Comparison of ENCODE assay signal across 8 cellular contexts in the genomic region with DNA sequence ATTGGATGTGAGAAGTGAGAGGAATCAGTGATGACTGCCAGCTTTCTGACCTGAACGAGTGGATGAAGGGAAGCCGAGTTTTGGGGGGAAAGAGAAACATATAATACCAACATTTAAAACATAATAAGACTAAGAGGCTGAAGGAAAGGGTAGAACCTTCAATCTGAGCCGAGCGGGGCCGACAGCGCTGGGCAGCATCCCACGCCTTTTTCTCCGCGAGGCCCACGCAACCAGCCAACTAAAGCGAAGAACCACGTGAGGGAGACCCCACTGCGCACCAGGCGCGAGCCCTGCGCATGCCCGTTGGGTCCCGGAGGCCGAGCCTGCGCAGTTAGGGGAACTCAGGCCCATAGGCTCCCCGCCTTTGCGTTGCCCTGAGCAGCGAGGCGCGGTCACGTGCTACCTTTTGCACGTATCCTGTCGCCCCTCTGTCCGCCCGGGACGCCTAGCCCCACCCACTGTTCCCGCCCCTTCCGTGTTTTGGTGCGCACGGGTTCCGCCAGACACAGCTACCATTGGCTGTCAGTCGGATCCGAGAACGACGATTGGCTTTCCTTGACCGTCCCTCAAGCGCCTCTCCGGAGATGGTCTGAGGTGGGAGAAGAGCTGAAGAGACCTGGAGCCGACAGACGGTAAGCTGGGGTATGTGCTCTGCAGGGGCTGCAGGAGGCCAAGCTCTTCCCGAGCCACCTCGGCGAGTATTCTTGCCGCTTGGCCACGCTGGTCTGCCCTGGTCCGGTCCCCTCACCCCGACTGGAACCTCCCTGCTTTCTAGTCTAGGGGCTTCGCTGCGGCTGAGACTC. TPM values are rescaled to one million over a fixed set of nuclear protein-coding genes. Genes with fewer than 3 reads are reported as not detected.
DNase-seq lines count a peak whose midpoint lies in the region; ATAC-seq and TF ChIP-seq lines count a peak whose summit lies in the region.

A gene with protein sequence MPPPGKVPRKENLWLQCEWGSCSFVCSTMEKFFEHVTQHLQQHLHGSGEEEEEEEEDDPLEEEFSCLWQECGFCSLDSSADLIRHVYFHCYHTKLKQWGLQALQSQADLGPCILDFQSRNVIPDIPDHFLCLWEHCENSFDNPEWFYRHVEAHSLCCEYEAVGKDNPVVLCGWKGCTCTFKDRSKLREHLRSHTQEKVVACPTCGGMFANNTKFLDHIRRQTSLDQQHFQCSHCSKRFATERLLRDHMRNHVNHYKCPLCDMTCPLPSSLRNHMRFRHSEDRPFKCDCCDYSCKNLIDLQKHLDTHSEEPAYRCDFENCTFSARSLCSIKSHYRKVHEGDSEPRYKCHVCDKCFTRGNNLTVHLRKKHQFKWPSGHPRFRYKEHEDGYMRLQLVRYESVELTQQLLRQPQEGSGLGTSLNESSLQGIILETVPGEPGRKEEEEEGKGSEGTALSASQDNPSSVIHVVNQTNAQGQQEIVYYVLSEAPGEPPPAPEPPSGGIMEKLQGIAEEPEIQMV (plus strand): TSS at position 573 of the 803 bp plus-strand sequence. CDS start 5,365 bp downstream, outside the sequence.

- peak within 1 kb of the TSS; percentile 85 for H3K4me2 ChIP-seq in DND-41 (ENCODE audit: insufficient read depth, low read length)
- peak within 1 kb of the TSS; percentile 99 for H3K4me2 ChIP-seq in GM23248 (ENCODE audit: unreplicated experiment)

- peaks cover 36% of the 10 kb centered on the region for H3K4me1 Mint-ChIP-seq in activated T-helper 1 cell treated with anti-CD3 and anti-CD28 coated beads, Interleukin-12 subunit alpha, Interleukin-12 subunit beta, Interleukin-2, Interleukin-4 antibody, amounts not matched to agents 30 ng/mL and 10 ng/mL and 1 ng/mL, durations not matched to agents 14 hours and 24 hours and 36 hours (ENCODE audit: low read depth)

- no peaks in the 10 kb centered on the region for H3K9me2 ChIP-seq in GM23248 (ENCODE audit: insufficient read depth)

- peak within 1 kb of the TSS; percentile 98 for H3K4me3 Mint-ChIP-seq in activated T-helper 1 cell treated with anti-CD3 and anti-CD28 coated beads, Interleukin-12 subunit alpha, Interleukin-12 subunit beta, Interleukin-2, Interleukin-4 antibody, amounts not matched to agents 30 ng/mL and 10 ng/mL and 1 ng/mL, durations not matched to agents 14 hours and 24 hours and 36 hours

- H3K27me3 ChIP-seq in DND-41 (ENCODE audit: insufficient read depth, low read length, poor library complexity) (no peaks in the 10 kb centered on the region), GM23248 (replicated peaks; ENCODE audit: insufficient read depth) (no peaks in the 10 kb centered on the region), esophagus squamous epithelium (no peaks in the 10 kb centered on the region)

- no peaks in the 10 kb centered on the region for H3K9me3 Mint-ChIP-seq in activated T-helper 1 cell treated with anti-CD3 and anti-CD28 coated beads, Interleukin-12 subunit alpha, Interleukin-12 subunit beta, Interleukin-2, Interleukin-4 antibody, amounts not matched to agents 30 ng/mL and 10 ng/mL and 1 ng/mL, durations not matched to agents 14 hours and 24 hours and 36 hours

- peak in 3 of 4 donors; percentile 54 to 66 (median 55) for TF ChIP-seq POLR2A in esophagus squamous epithelium (IDR thresholded peaks at IDR 0.05)

- H3K4me3 ChIP-seq in DND-41 (ENCODE audit: low read depth in 1 of 2, low read length in 2 of 2), result peak within 1 kb of the TSS; percentile 40 to 86
- H3K4me3 ChIP-seq in GM23248, result peak within 1 kb of the TSS; percentile 96
- H3K4me3 ChIP-seq in esophagus squamous epithelium, result peak within 1 kb of the TSS; percentile 73 to 81 (median 80)

- WGBS in GM23248 (ENCODE audit: low coverage in 1 of 2, low lambda C conversion rate in 2 of 2, missing lambda C conversion rate in 2 of 2), 2 experiments, result 1 to 2% methylated on average over 43 to 54 of the region's 54 CpGs
- 0% methylated on average over 22 to 23 of the region's 54 CpGs for WGBS in esophagus squamous epithelium, 2 donors

- H3K4me1 ChIP-seq in DND-41 (ENCODE audit: insufficient read depth, low read length) (peaks cover 26% of the 10 kb centered on the region), GM23248 (ENCODE audit: insufficient read depth) (peaks cover 7% of the 10 kb centered on the region), esophagus squamous epithelium (peaks cover 13 to 28% (median 27%) of the 10 kb centered on the region in 3 donors)

- ATAC-seq in DND-41 (ENCODE audit: insufficient read depth, low read depth), result peak; percentile 94

- H3K9ac ChIP-seq in DND-41 (ENCODE audit: low read depth, low read length) (peak within 1 kb of the TSS; percentile 68), GM23248 (peak within 1 kb of the TSS; percentile 84)

- peaks cover 11% of the 10 kb centered on the region for H3F3A ChIP-seq in GM23248 (ENCODE audit: insufficient read depth)

- no peaks in the 10 kb centered on the region for H3K27me3 Mint-ChIP-seq in activated T-helper 1 cell treated with anti-CD3 and anti-CD28 coated beads, Interleukin-12 subunit alpha, Interleukin-12 subunit beta, Interleukin-2, Interleukin-4 antibody, amounts not matched to agents 30 ng/mL and 10 ng/mL and 1 ng/mL, durations not matched to agents 14 hours and 24 hours and 36 hours (ENCODE audit: insufficient read depth)

- H4K20me1 ChIP-seq in DND-41 (ENCODE audit: insufficient read depth, low read length) (peaks cover 7% of the 10 kb centered on the region; the same call in 1 of the 2 replicates), GM23248 (ENCODE audit: insufficient read depth) (no peaks in the 10 kb centered on the region)

- H2AFZ ChIP-seq in DND-41 (ENCODE audit: low read depth, low read length) (peak within 1 kb of the TSS; percentile 84), GM23248 (peak within 1 kb of the TSS; percentile 91)

- peaks cover 23% of the 10 kb centered on the region for H3K36me3 Mint-ChIP-seq in activated T-helper 1 cell treated with anti-CD3 and anti-CD28 coated beads, Interleukin-12 subunit alpha, Interleukin-12 subunit beta, Interleukin-2, Interleukin-4 antibody, amounts not matched to agents 30 ng/mL and 10 ng/mL and 1 ng/mL, durations not matched to agents 14 hours and 24 hours and 36 hours (ENCODE audit: low read depth)

- DNase-seq in DND-41 (peak; percentile 100), GM23248 (peak; percentile 100), Kasumi-1 (lab: John Stamatoyannopoulos, UW) (peak; percentile 98 to 99), RPMI7951 (ENCODE audit: low read depth) (peak; percentile 99), esophagus squamous epithelium (lab: John Stamatoyannopoulos, UW) (peak; percentile 97), myocyte (ENCODE audit: low read depth) (peak; percentile 99)
- DNase-seq in activated T-helper 1 cell treated with anti-CD3 and anti-CD28 coated beads, Interleukin-12 subunit alpha, Interleukin-12 subunit beta, Interleukin-2, Interleukin-4 antibody, amounts not matched to agents 30 ng/mL and 10 ng/mL and 1 ng/mL, durations not matched to agents 14 hours and 24 hours and 36 hours (ENCODE audit: low spot score), result peak; percentile 99
- DNase-seq in stimulated activated CD8-positive, alpha-beta memory T cell treated with anti-CD3 and anti-CD28 coated beads, Interleukin-7, amount 100 ng/mL, for 48 hours (ENCODE audit: extremely low read depth in 1 of 2, low read depth in 1 of 2), result peak; percentile 99 to 100

- H3K27ac Mint-ChIP-seq in activated T-helper 1 cell treated with anti-CD3 and anti-CD28 coated beads, Interleukin-12 subunit alpha, Interleukin-12 subunit beta, Interleukin-2, Interleukin-4 antibody, amounts not matched to agents 30 ng/mL and 10 ng/mL and 1 ng/mL, durations not matched to agents 14 hours and 24 hours and 36 hours, result peak within 1 kb of the TSS; percentile 83

- intact Hi-C loops in activated T-helper 1 cell treated with anti-CD3 and anti-CD28 coated beads, Interleukin-12 subunit alpha, Interleukin-12 subunit beta, Interleukin-2, Interleukin-4 antibody, amounts not matched to agents 30 ng/mL and 10 ng/mL and 1 ng/mL, durations not matched to agents 14 hours and 24 hours and 36 hours (cut with micrococcal nuclease), result loop anchor here (1.0 kb wide), 12 partner anchors 14 to 260 kb away; a partner anchor contains a TSS
- intact Hi-C loops in esophagus squamous epithelium (cut with DNase I), result no loop called here

- H3K79me2 ChIP-seq in DND-41 (ENCODE audit: insufficient read depth, low read length), result peaks cover 31% of the 10 kb centered on the region
- peaks cover 41% of the 10 kb centered on the region for H3K79me2 ChIP-seq in GM23248 (ENCODE audit: insufficient read depth)

- H3K27ac ChIP-seq in DND-41 (ENCODE audit: low read length) (peak within 1 kb of the TSS; percentile 80), GM23248 (peak within 1 kb of the TSS; percentile 57), esophagus squamous epithelium (peak within 1 kb of the TSS; percentile 82 to 92 (median 89))

- peaks cover 22% of the 10 kb centered on the region for H3K36me3 ChIP-seq in DND-41 (ENCODE audit: insufficient read depth, low read length)
- 0 out of 2 replicates have a peak, but pooled peaks cover 6% of the 10 kb centered on the region for H3K36me3 ChIP-seq in GM23248 (ENCODE audit: low read depth)
- peaks cover 6 to 36% (median 9%) of the 10 kb centered on the region in 3 donors for H3K36me3 ChIP-seq in esophagus squamous epithelium

- TF ChIP-seq CTCF in DND-41 (IDR thresholded peaks at IDR 0.05; ENCODE audit: borderline replicate concordance, extremely low read depth, low read length, poor library complexity, severe bottlenecking) (no peak), esophagus squamous epithelium (IDR thresholded peaks at IDR 0.05) (peak in 1 of 6 experiments; percentile 29)

- H3K9me3 ChIP-seq in DND-41 (ENCODE audit: insufficient read depth, low read length, severe bottlenecking) (no peaks in the 10 kb centered on the region), GM23248 (ENCODE audit: low read depth) (no peaks in the 10 kb centered on the region), esophagus squamous epithelium (no peaks in the 10 kb centered on the region)

- in situ Hi-C loops in GM23248 (cut with MboI), result no loop called here

RNA-seq across cellular contexts. Expression of the gene that starts here (rescaled TPM):
- total RNA-seq in GM23248 (2014; rRNA removed; shearing (Covaris generic)), result 24.9 and 31.8 TPM in 2 replicates
- 8.3 and 9.1 TPM in 2 replicates for polyA plus RNA-seq in GM23248 (2016; fragmentation: Nextera tagmentation; extraction: Ambion mirVana)
- total RNA-seq in RPMI7951 (2014; rRNA removed; shearing (Covaris generic)), result 13.2 and 16.5 TPM in 2 replicates
- total RNA-seq in activated T-helper 1 cell treated with anti-CD3 and anti-CD28 coated beads, Interleukin-12 subunit alpha, Interleukin-12 subunit beta, Interleukin-2, Interleukin-4 antibody, amounts not matched to agents 30 ng/mL and 10 ng/mL and 1 ng/mL, durations not matched to agents 14 hours and 24 hours and 36 hours, result 31.2 and 35.2 TPM in 2 replicates
- total RNA-seq in esophagus squamous epithelium (10 to 100 TPM in 3 of 4 donors, 1 to 10 TPM in 1; 7.0 to 33.2 (median 13.9) TPM), myocyte (12.9 and 16.7 TPM in 2 replicates)
- polyA plus RNA-seq in myocyte (2012), result 16.1 TPM

Comparison
In these comparisons a context has a peak if more than half of its experiments do, and no peak if none do; other contexts are left out.
1. Peak in every context shown above with its lines: DNase-seq, ATAC-seq, H3K4me3 ChIP-seq and H3K27ac ChIP-seq.